Comparison of ENCODE assay signal across 34 cellular contexts in genomic region chr10:7717767-7718166, GRCh38. TPM values are rescaled to one million over a fixed set of nuclear protein-coding genes. Genes with fewer than 3 reads are reported as not detected.
"Had no signal": no experiment of that assay in that cellular context is flagged by ENCODE, and none has a peak within 500 bp of the region (broad histone marks: within the 10 kb centered on the region; RNA-seq: fewer than 3 reads in every experiment).

No MANE protein-coding gene starts in this region.

- H3K27ac ChIP-seq: brain microvascular endothelial cell, cardiac muscle cell, SJSA1 had no signal

- H3K4me2 ChIP-seq: SK-N-SH had no signal

- H3K27ac Mint-ChIP-seq: activated CD4-positive, alpha-beta T cell treated with anti-CD3 and anti-CD28 coated beads, Interleukin-2, amount 10 ng/mL, durations not matched to agents 24 days and 14 days; activated naive CD4-positive, alpha-beta T cell treated with anti-CD3 and anti-CD28 coated beads for 36 hours; activated naive CD4-positive, alpha-beta T cell treated with anti-CD3 and anti-CD28 coated beads, Interleukin-2, amount 50 U/mL, for 72 hours; activated T-cell treated with anti-CD3 and anti-CD28 coated beads, Interleukin-2, amount 50 U/mL, for 24 hours; activated T-helper 2 cell treated with anti-CD3 and anti-CD28 coated beads, Interferon-gamma antibody, Interleukin-2, Interleukin-4, amounts not matched to agents 10 μg/mL and 5 μg/mL and 100 μg/mL, durations not matched to agents 14 hours and 24 hours and 36 hours; IgD-negative memory B cell; T-helper 1 cell treated with Interleukin-12 subunit alpha and Interleukin-12 subunit beta and Interleukin-4 antibody, amounts not matched to agents 30 μg/mL and 1 μg/mL, for 36 hours; T-helper 2 cell treated with Interferon-gamma antibody and Interleukin-4, amounts not matched to agents 5 μg/mL and 100 μg/mL, for 36 hours had no signal

- H3K4me3 ChIP-seq: cardiac muscle cell, MG63, SJSA1 had no signal

- ATAC-seq: activated naive CD4-positive, alpha-beta T cell treated with anti-CD3 and anti-CD28 coated beads, Interleukin-2, amount 50 U/mL, for 72 hours; Panc1 had no signal

- H3K9me3 Mint-ChIP-seq: activated CD4-positive, alpha-beta T cell treated with anti-CD3 and anti-CD28 coated beads, Interleukin-2, amount 10 ng/mL, durations not matched to agents 24 days and 14 days; activated naive CD4-positive, alpha-beta T cell treated with anti-CD3 and anti-CD28 coated beads for 36 hours; activated naive CD4-positive, alpha-beta T cell treated with anti-CD3 and anti-CD28 coated beads, Interleukin-2, amount 50 U/mL, for 72 hours; activated T-cell treated with anti-CD3 and anti-CD28 coated beads, Interleukin-2, amount 50 U/mL, for 24 hours; activated T-helper 2 cell treated with anti-CD3 and anti-CD28 coated beads, Interferon-gamma antibody, Interleukin-2, Interleukin-4, amounts not matched to agents 10 μg/mL and 5 μg/mL and 100 μg/mL, durations not matched to agents 14 hours and 24 hours and 36 hours; central memory CD8-positive, alpha-beta T cell; IgD-negative memory B cell; T-helper 1 cell treated with Interleukin-12 subunit alpha and Interleukin-12 subunit beta and Interleukin-4 antibody, amounts not matched to agents 30 μg/mL and 1 μg/mL, for 36 hours; T-helper 2 cell treated with Interferon-gamma antibody and Interleukin-4, amounts not matched to agents 5 μg/mL and 100 μg/mL, for 36 hours had no signal

- H3K4me3 Mint-ChIP-seq: activated CD4-positive, alpha-beta T cell treated with anti-CD3 and anti-CD28 coated beads, Interleukin-2, amount 10 ng/mL, durations not matched to agents 24 days and 14 days; activated naive CD4-positive, alpha-beta T cell treated with anti-CD3 and anti-CD28 coated beads for 36 hours; activated T-cell treated with anti-CD3 and anti-CD28 coated beads, Interleukin-2, amount 50 U/mL, for 24 hours; central memory CD8-positive, alpha-beta T cell; T-helper 1 cell treated with Interleukin-12 subunit alpha and Interleukin-12 subunit beta and Interleukin-4 antibody, amounts not matched to agents 30 μg/mL and 1 μg/mL, for 36 hours; T-helper 2 cell treated with Interferon-gamma antibody and Interleukin-4, amounts not matched to agents 5 μg/mL and 100 μg/mL, for 36 hours had no signal

- H3K9ac ChIP-seq: SK-N-SH had no signal

- H3K27me3 ChIP-seq: brain microvascular endothelial cell, MG63, SJSA1 had no signal

- H3K36me3 ChIP-seq: brain microvascular endothelial cell, cardiac muscle cell, MG63, SJSA1 had no signal

- H3K4me1 Mint-ChIP-seq: IgD-negative memory B cell had no signal

- H3K9me3 ChIP-seq: MG63, SJSA1, SK-N-SH had no signal

- H3K36me3 Mint-ChIP-seq: activated naive CD4-positive, alpha-beta T cell treated with anti-CD3 and anti-CD28 coated beads, Interleukin-2, amount 50 U/mL, for 72 hours; IgD-negative memory B cell had no signal

- H3K9me2 ChIP-seq: SK-N-SH had no signal

- DNase-seq: activated CD4-positive, alpha-beta T cell treated with anti-CD3 and anti-CD28 coated beads, Interleukin-2, amount 10 ng/mL, durations not matched to agents 24 days and 14 days; activated CD4-positive, alpha-beta T cell treated with anti-CD3 and anti-CD28 coated beads, Interleukin-2, amount 50 U/mL, for 4 hours; activated gamma-delta T cell; activated naive CD4-positive, alpha-beta T cell treated with anti-CD3 and anti-CD28 coated beads for 36 hours; activated T-cell treated with anti-CD3 and anti-CD28 coated beads, Interleukin-2, amount 50 U/mL, for 24 hours; amniotic stem cell; aorta; brain microvascular endothelial cell; Kasumi-1; KG1; MG63; NCI-H1092; NCI-H1436 treated with DMSO at 0.1 percent for 48 hours; NCI-H1694 treated with DMSO at 0.1 percent for 48 hours; NCI-H2081; NCI-H2171 treated with DMSO at 0.1 percent for 48 hours; NCI-H2227 treated with DMSO at 0.1 percent for 48 hours; NCI-H446 treated with DMSO at 0.1 percent for 48 hours; NCI-H524; NCI-H69; NCI-H82; SHP77 treated with DMSO at 0.1 percent for 48 hours; SK-N-SH had no signal

RNA-seq across cellular contexts. Expression of gene ITIH2, which starts 14.7 kb away (rescaled TPM):
- total RNA-seq: activated CD4-positive, alpha-beta T cell treated with anti-CD3 and anti-CD28 coated beads, Interleukin-2, amount 10 ng/mL, durations not matched to agents 24 days and 14 days; activated naive CD4-positive, alpha-beta T cell treated with anti-CD3 and anti-CD28 coated beads for 36 hours; activated naive CD4-positive, alpha-beta T cell treated with anti-CD3 and anti-CD28 coated beads, Interleukin-2, amount 50 U/mL, for 72 hours; activated T-helper 2 cell treated with anti-CD3 and anti-CD28 coated beads, Interferon-gamma antibody, Interleukin-2, Interleukin-4, amounts not matched to agents 10 μg/mL and 5 μg/mL and 100 μg/mL, durations not matched to agents 14 hours and 24 hours and 36 hours; cardiac muscle cell; chondrocyte; RPMI7951; SJSA1 had no signal
- polyA plus RNA-seq: aorta, IgD-negative memory B cell, SK-N-SH had no signal

RNA-seq across cellular contexts. Expression of gene ITIH5, which starts 51.0 kb away (rescaled TPM):
- total RNA-seq: activated CD4-positive, alpha-beta T cell treated with anti-CD3 and anti-CD28 coated beads, Interleukin-2, amount 10 ng/mL, durations not matched to agents 24 days and 14 days; activated naive CD4-positive, alpha-beta T cell treated with anti-CD3 and anti-CD28 coated beads for 36 hours; activated T-helper 2 cell treated with anti-CD3 and anti-CD28 coated beads, Interferon-gamma antibody, Interleukin-2, Interleukin-4, amounts not matched to agents 10 μg/mL and 5 μg/mL and 100 μg/mL, durations not matched to agents 14 hours and 24 hours and 36 hours had no signal
- polyA plus RNA-seq: IgD-negative memory B cell had no signal
